13 cellular contexts compared by ENCODE assay signal in genomic region chr6:139325686-139326085, GRCh38.
DNase-seq lines count a peak whose midpoint lies in the region; ATAC-seq and TF ChIP-seq lines count a peak whose summit lies in the region.
"Had no signal": no experiment of that assay in that cellular context is flagged by ENCODE, and none has a peak within 500 bp of the region (broad histone marks: within the 10 kb centered on the region; RNA-seq: fewer than 3 reads in every experiment).

No MANE protein-coding gene starts in this region.

- H3K27me3 ChIP-seq in BLaER1 = no peaks in the 10 kb centered on the region

- H3K36me3 ChIP-seq in BLaER1 = no peaks in the 10 kb centered on the region; the same call in 1 of the 2 replicates

- TF ChIP-seq POLR2A in Raji (IDR thresholded peaks at IDR 0.05; ENCODE audit: insufficient read depth, low read depth, low read length) = peak; percentile 39; the same call in 1 of the 2 replicates

- peak overlapping the region; percentile 80 for H3K4me2 ChIP-seq in BLaER1

- peaks cover 63% of the 10 kb centered on the region for H3K4me1 ChIP-seq in BLaER1

- peak overlapping the region; percentile 72 for H3K9ac ChIP-seq in BLaER1

- ATAC-seq in GM18502 (IDR thresholded peaks at IDR 0.05; ENCODE audit: poor library complexity, unreplicated experiment) = peak; percentile 27

- DNase-seq in left kidney (ENCODE audit: low read depth, low spot score) (peak; percentile 45), kidney tubule cell (ENCODE audit: low spot score) (no peak), EL (no peak), NCI-H526 (lab: John Stamatoyannopoulos, UW) (no peak), iPS-NIHi7 (ENCODE audit: extremely low spot score) (no peak)
- DNase-seq: NCI-H187; posterior cingulate gyrus; stimulated activated CD4-positive, alpha-beta T cell treated with anti-CD3 and anti-CD28 coated beads, Interleukin-2, amount 100 ng/mL, for 24 hours; stimulated activated naive CD4-positive, alpha-beta T cell treated with Interleukin-2 at 50 U/mL for 16 hours had no signal

- H3K27ac ChIP-seq in BLaER1 = peak overlapping the region; percentile 92
- H3K27ac ChIP-seq: C4-2B had no signal

- H3K4me3 ChIP-seq in BLaER1 = 0 out of 2 replicates have a peak overlapping the region, but pooled peaks have one; percentile 13

- H3K9me3 ChIP-seq in BLaER1 = peaks cover 27% of the 10 kb centered on the region

- no peaks in the 10 kb centered on the region for H4K20me1 ChIP-seq in BLaER1
